ENCODE assay signal across 12 cellular contexts in genomic region chr17:68349157-68349556, GRCh38. TPM values are rescaled to one million over a fixed set of nuclear protein-coding genes. Genes with fewer than 3 reads are reported as not detected.
DNase-seq lines count a peak whose midpoint lies in the region; ATAC-seq lines count a peak whose summit lies in the region.
"Had no signal": no experiment of that assay in that cellular context is flagged by ENCODE, and none has a peak within 500 bp of the region (broad histone marks: within the 10 kb centered on the region; RNA-seq: fewer than 3 reads in every experiment).

No MANE protein-coding gene starts in this region.

- H3K27ac Mint-ChIP-seq in immature natural killer cell = peak overlapping the region in 5 of 6 donors; percentile 60 to 95 (median 80)

- peaks cover 86 to 93% of the 10 kb centered on the region in 2 donors for H3K4me1 Mint-ChIP-seq in immature natural killer cell

- intact Hi-C loops in left colon (cut with DNase I, micrococcal nuclease) = no loop called here

- peak; percentile 60 for ATAC-seq in GM19438 (IDR thresholded peaks at IDR 0.05; ENCODE audit: low read depth, unreplicated experiment)
- peak; percentile 66 for ATAC-seq in HG03280 (IDR thresholded peaks at IDR 0.05; ENCODE audit: unreplicated experiment)
- ATAC-seq in left colon = no peak
- ATAC-seq: stimulated activated naive B cell treated with anti-CD40 and anti-IgM and Interleukin-4, amounts not matched to agents 10 μg/mL and 1 μg/mL and 100 μg/mL, for 72 hours had no signal

- H3K9me3 Mint-ChIP-seq in immature natural killer cell = no peaks in the 10 kb centered on the region
- H3K9me3 Mint-ChIP-seq: stimulated activated naive B cell treated with anti-CD40 and anti-IgM and Interleukin-4, amounts not matched to agents 10 μg/mL and 1 μg/mL and 100 μg/mL, for 72 hours had no signal

- peaks cover 12 to 23% (median 15%) of the 10 kb centered on the region in 3 donors for H3K27me3 Mint-ChIP-seq in immature natural killer cell (ENCODE audit: low read depth in 3 of 3)

- H3K4me3 Mint-ChIP-seq in immature natural killer cell = peak overlapping the region in 4 of 5 donors; percentile 30 to 88 (median 60)
- H3K4me3 Mint-ChIP-seq: stimulated activated naive B cell treated with anti-CD40 and anti-IgM and Interleukin-4, amounts not matched to agents 10 μg/mL and 1 μg/mL and 100 μg/mL, for 72 hours had no signal

- DNase-seq in activated CD4-positive, alpha-beta T cell treated with anti-CD3 and anti-CD28 coated beads for 48 hours = peak; percentile 15
- DNase-seq in activated CD4-positive, alpha-beta T cell treated with anti-CD3 and anti-CD28 coated beads for 4 hours = no peak
- DNase-seq in immature natural killer cell (peak in 1 of 3 donors; percentile 39), left colon (no peak), NCI-H524 (lab: John Stamatoyannopoulos, UW) (no peak)
- DNase-seq in activated T-cell treated with anti-CD3 and anti-CD28 coated beads, Interleukin-2, amount 50 U/mL, for 1 hour = no peak
- DNase-seq: ACHN; NCI-H2171 treated with DMSO at 0.1 percent for 48 hours; stimulated activated naive B cell treated with anti-CD40 and anti-IgM and Interleukin-4, amounts not matched to agents 10 μg/mL and 1 μg/mL and 100 μg/mL, for 72 hours had no signal

- H3K36me3 Mint-ChIP-seq in immature natural killer cell = peaks cover 0 to 6% (median 0%) of the 10 kb centered on the region in 3 donors

RNA-seq across cellular contexts. Expression of gene ARSG, which starts 57.9 kb away (rescaled TPM):
- polyA plus RNA-seq in immature natural killer cell = 10 to 100 TPM; 15.0 to 18.7 (median 15.3) TPM
- 1 to 10 TPM in 1 of 2 donors, under 1 TPM in 1; 0.70 to 2.3 TPM for total RNA-seq in left colon

RNA-seq across cellular contexts. Expression of gene SLC16A6, which starts 58.2 kb away (rescaled TPM):
- polyA plus RNA-seq in immature natural killer cell = 1 to 10 TPM in 2 of 3 donors, under 1 TPM in 1; 0.88 to 4.8 (median 3.5) TPM
- under 1 TPM; 0.20 to 0.49 TPM for total RNA-seq in left colon
- polyA plus RNA-seq: smooth muscle cell had no signal
